ENCODE assay signal across 24 cellular contexts in the genomic region with DNA sequence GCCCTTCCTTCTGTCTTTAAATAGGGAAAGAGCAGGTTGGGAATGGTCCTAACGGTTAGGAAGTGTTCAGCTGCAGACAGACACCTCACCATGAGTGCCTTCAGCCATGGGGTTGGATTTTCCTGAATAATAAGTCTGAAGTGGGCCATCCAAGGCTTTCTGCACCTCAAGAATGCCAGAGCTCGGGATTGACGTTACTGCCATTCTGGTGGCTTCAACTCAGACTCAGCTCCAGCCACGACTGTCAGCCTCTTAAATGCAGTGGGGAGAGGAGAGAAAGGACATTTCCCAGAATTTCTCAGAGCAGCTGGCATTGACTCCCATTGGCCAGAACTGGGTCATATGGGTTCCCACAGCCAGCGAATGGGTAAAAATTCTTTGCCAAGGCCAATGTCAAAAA.
"Had no signal": no experiment of that assay in that cellular context is flagged by ENCODE, and none has a peak within 500 bp of the region (broad histone marks: within the 10 kb centered on the region; RNA-seq: fewer than 3 reads in every experiment).

No MANE protein-coding gene starts in this region.

- H3K27ac ChIP-seq: colonic mucosa, dorsolateral prefrontal cortex, epithelial cell of prostate, esophagus squamous epithelium, gastrocnemius medialis, heart right ventricle, left lung, lower lobe of right lung had no signal

- H3K4me3 Mint-ChIP-seq: immature natural killer cell, mesothelial cell of epicardium, naive B cell had no signal

- H3K9me3 ChIP-seq: colonic mucosa, esophagus squamous epithelium, gastrocnemius medialis, left lung, lower lobe of right lung, mucosa of descending colon had no signal

- H3K36me3 Mint-ChIP-seq: immature natural killer cell, mesothelial cell of epicardium, naive B cell had no signal

- H3K36me3 ChIP-seq: colonic mucosa, esophagus squamous epithelium, gastrocnemius medialis, heart right ventricle, left lung, lower lobe of right lung had no signal

- H3K4me3 ChIP-seq: colonic mucosa, dorsolateral prefrontal cortex, esophagus squamous epithelium, gastrocnemius medialis, heart right ventricle, left lung, lower lobe of right lung, mucosa of descending colon had no signal

- H3K4me1 ChIP-seq: colonic mucosa, gastrocnemius medialis had no signal

- H3K9me3 Mint-ChIP-seq: immature natural killer cell had no signal

- DNase-seq: colonic mucosa; dermis blood vessel endothelial cell; dorsolateral prefrontal cortex; effector CD4-positive, alpha-beta T cell; effector memory CD4-positive, alpha-beta T cell; erythroblast; esophagus squamous epithelium; foreskin fibroblast; foreskin melanocyte; gastrocnemius medialis; glutamatergic neuron; head of caudate nucleus; heart right ventricle; hippocampal formation; immature natural killer cell; left cardiac atrium; left lung; left ventricle myocardium superior; lower lobe of right lung; mesenchymal stem cell; mucosa of descending colon; naive B cell had no signal

- H3K27ac Mint-ChIP-seq: immature natural killer cell, mesothelial cell of epicardium, naive B cell had no signal

- H3K4me1 Mint-ChIP-seq: immature natural killer cell had no signal
